Comparison of ENCODE assay signal across 10 cellular contexts in the genomic region with DNA sequence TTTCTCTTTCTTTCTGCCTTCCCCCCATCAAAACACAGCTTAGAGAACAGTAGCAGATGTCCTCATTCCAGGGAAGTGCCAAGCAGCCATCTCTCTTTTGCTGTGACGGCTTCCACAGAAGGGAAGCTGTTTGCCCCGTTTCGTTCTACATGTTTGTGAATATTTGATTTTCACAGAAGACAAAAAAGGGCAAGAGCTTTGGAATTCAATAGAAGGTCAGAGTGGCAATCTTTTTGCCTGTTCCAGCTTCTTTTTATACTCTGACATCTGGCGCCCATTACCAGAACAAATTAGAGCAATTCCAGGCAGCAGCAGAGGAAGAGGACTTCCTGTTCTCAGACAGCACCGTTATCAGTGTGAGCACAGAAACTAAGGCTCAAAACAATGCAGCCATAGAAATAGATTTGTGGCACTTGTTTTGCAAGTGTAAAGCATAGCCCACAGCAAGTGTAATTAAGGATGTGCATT.
DNase-seq lines count a peak whose midpoint lies in the region; ATAC-seq and TF ChIP-seq lines count a peak whose summit lies in the region.
"Had no signal": no experiment of that assay in that cellular context is flagged by ENCODE, and none has a peak within 500 bp of the region (broad histone marks: within the 10 kb centered on the region; RNA-seq: fewer than 3 reads in every experiment).

No MANE protein-coding gene starts in this region.

- TF ChIP-seq RAD21 in neural cell (conservative IDR thresholded peaks at IDR 0.05) = no peak

- H3K9me3 ChIP-seq in endodermal cell (ENCODE audit: control insufficient read depth, low read length) (peaks cover 38% of the 10 kb centered on the region), neural cell (ENCODE audit: low read length) (no peaks in the 10 kb centered on the region), OCI-LY7 (ENCODE audit: low read length) (no peaks in the 10 kb centered on the region), PC-3 (ENCODE audit: low read length) (0 out of 2 replicates have a peak, but pooled peaks cover 5% of the 10 kb centered on the region)

- TF ChIP-seq CTCF in Calu3 (IDR thresholded peaks at IDR 0.05; ENCODE audit: unreplicated experiment) (no peak), endodermal cell (conservative IDR thresholded peaks at IDR 0.05) (no peak), neural cell (IDR thresholded peaks at IDR 0.05; ENCODE audit: poor library complexity, severe bottlenecking) (no peak), OCI-LY7 (conservative IDR thresholded peaks at IDR 0.05; ENCODE audit: low read length) (no peak), PC-3 (conservative IDR thresholded peaks at IDR 0.05; ENCODE audit: low read depth, low read length) (no peak)

- H3K4me1 Mint-ChIP-seq in Calu3 (ENCODE audit: low read depth, unreplicated experiment) = peaks cover 10% of the 10 kb centered on the region
- H3K4me1 Mint-ChIP-seq in endodermal cell = peaks cover 9% of the 10 kb centered on the region
- H3K4me1 Mint-ChIP-seq: CD4-positive, CD25-positive, alpha-beta regulatory T cell had no signal

- H3K9me2 ChIP-seq in neural cell (ENCODE audit: insufficient read depth, low read length) (no peaks in the 10 kb centered on the region), OCI-LY7 (ENCODE audit: insufficient read depth, low read length) (no peaks in the 10 kb centered on the region), PC-3 (replicated peaks; ENCODE audit: low read length) (no peaks in the 10 kb centered on the region)

- TF ChIP-seq EP300 in neural cell (conservative IDR thresholded peaks at IDR 0.05; ENCODE audit: poor library complexity, severe bottlenecking) = no peak

- H3K4me1 ChIP-seq in endodermal cell (ENCODE audit: control insufficient read depth, insufficient read depth, low read length) (no peaks in the 10 kb centered on the region), OCI-LY7 (ENCODE audit: insufficient read depth, low read length, poor library complexity, severe bottlenecking) (no peaks in the 10 kb centered on the region), PC-3 (ENCODE audit: insufficient read depth, low read length) (no peaks in the 10 kb centered on the region)

- H3F3A ChIP-seq in neural cell (ENCODE audit: insufficient read depth, low read length, poor library complexity, severe bottlenecking) = no peaks in the 10 kb centered on the region
- H3F3A ChIP-seq in PC-3 (ENCODE audit: low read length, unreplicated experiment) = no peaks in the 10 kb centered on the region

- no peak overlapping the region for H3K4me3 ChIP-seq in endodermal cell (ENCODE audit: low read length)
- peak overlapping the region; percentile 28 for H3K4me3 ChIP-seq in neural cell (ENCODE audit: low read length)
- no peak overlapping the region for H3K4me3 ChIP-seq in OCI-LY7 (ENCODE audit: low read depth, low read length, poor library complexity, severe bottlenecking)
- H3K4me3 ChIP-seq in PC-3 (ENCODE audit: low read length) = no peak overlapping the region
- H3K4me3 ChIP-seq: ovary had no signal

- H3K4me2 ChIP-seq in neural cell (ENCODE audit: low read length) (no peak overlapping the region), OCI-LY7 (ENCODE audit: low read length) (no peak overlapping the region), PC-3 (ENCODE audit: low read length) (no peak overlapping the region)

- no peaks in the 10 kb centered on the region for H3K36me3 Mint-ChIP-seq in Calu3 (ENCODE audit: insufficient read depth, unreplicated experiment)
- H3K36me3 Mint-ChIP-seq in endodermal cell (ENCODE audit: low read depth) = peaks cover 7% of the 10 kb centered on the region
- H3K36me3 Mint-ChIP-seq: CD4-positive, CD25-positive, alpha-beta regulatory T cell had no signal

- WGBS in endodermal cell (ENCODE audit: insufficient coverage in 1 of 2, insufficient read length in 1 of 2), 2 experiments = 63 to 82% methylated on average over 2 to 5 of the region's 5 CpGs

- CTCF ChIA-PET in Calu3 (lab: Charles Lee) = no interaction called here
- CTCF ChIA-PET in OCI-LY7 (lab: Charles Lee; ENCODE audit: unreplicated experiment) = no interaction called here
- CTCF ChIA-PET in PC-3 (lab: Charles Lee) = no interaction called here

- H3K27me3 ChIP-seq in endodermal cell (ENCODE audit: control insufficient read depth, insufficient read depth, low read length, poor library complexity, severe bottlenecking) (no peaks in the 10 kb centered on the region), neural cell (ENCODE audit: insufficient read depth, low read depth, low read length) (no peaks in the 10 kb centered on the region), PC-3 (ENCODE audit: low read length) (no peaks in the 10 kb centered on the region)
- H3K27me3 ChIP-seq: ovary had no signal

- BruUV-seq in Calu3 (replicated peaks; lab: Mats Ljungman, UMichigan) (no TSS peak), OCI-LY7 (replicated peaks; lab: Mats Ljungman, UMichigan) (no TSS peak), PC-3 (replicated peaks; lab: Mats Ljungman, UMichigan) (no TSS peak)

- H2AFZ ChIP-seq in neural cell (ENCODE audit: low read depth, low read length) (no peak overlapping the region), OCI-LY7 (ENCODE audit: low read length) (no peak overlapping the region), PC-3 (ENCODE audit: low read length) (no peak overlapping the region)

- H3K27ac ChIP-seq in endodermal cell (ENCODE audit: low read depth, low read length) (peak overlapping the region; percentile 80), neural cell (ENCODE audit: low read length) (peak overlapping the region; percentile 15), OCI-LY7 (ENCODE audit: low read depth, low read length, poor library complexity, severe bottlenecking) (no peak overlapping the region), PC-3 (ENCODE audit: low read length) (no peak overlapping the region)
- H3K27ac ChIP-seq: ovary had no signal

- H3K36me3 ChIP-seq in endodermal cell (ENCODE audit: control insufficient read depth, insufficient read depth, low read length) (no peaks in the 10 kb centered on the region), neural cell (ENCODE audit: insufficient read depth, low read length) (no peaks in the 10 kb centered on the region), OCI-LY7 (ENCODE audit: insufficient read depth, low read length) (no peaks in the 10 kb centered on the region), PC-3 (ENCODE audit: low read depth, low read length) (no peaks in the 10 kb centered on the region)
- H3K36me3 ChIP-seq: ovary had no signal

- H3K9me3 Mint-ChIP-seq in Calu3 (ENCODE audit: low read depth, unreplicated experiment) (peaks cover 1% of the 10 kb centered on the region), endodermal cell (peaks cover 35% of the 10 kb centered on the region)

- H3K79me2 ChIP-seq in neural cell (replicated peaks; ENCODE audit: insufficient read depth, low read length) (no peaks in the 10 kb centered on the region), OCI-LY7 (ENCODE audit: insufficient read depth, low read depth, low read length) (no peaks in the 10 kb centered on the region), PC-3 (ENCODE audit: low read length) (no peaks in the 10 kb centered on the region)

- H3K4me3 Mint-ChIP-seq in Calu3 (ENCODE audit: low read depth, unreplicated experiment) (peak overlapping the region; percentile 54), endodermal cell (no peak overlapping the region)
- H3K4me3 Mint-ChIP-seq: CD4-positive, CD25-positive, alpha-beta regulatory T cell had no signal

- H3K9ac ChIP-seq in endodermal cell (ENCODE audit: extremely low read depth, low read length, poor library complexity, severe bottlenecking) (no peak overlapping the region), neural cell (ENCODE audit: low read length) (peak overlapping the region; percentile 18), PC-3 (ENCODE audit: low read length) (no peak overlapping the region)

- POLR2A ChIA-PET in OCI-LY7 (lab: Charles Lee) (no interaction called here), PC-3 (lab: Charles Lee; ENCODE audit: unreplicated experiment) (no interaction called here)

- H3K27me3 Mint-ChIP-seq in Calu3 (ENCODE audit: unreplicated experiment) = no peaks in the 10 kb centered on the region
- no peaks in the 10 kb centered on the region for H3K27me3 Mint-ChIP-seq in endodermal cell (ENCODE audit: insufficient read depth)
- H3K27me3 Mint-ChIP-seq: CD4-positive, CD25-positive, alpha-beta regulatory T cell had no signal

- ATAC-seq in PC-3 = no peak

- H4K20me1 ChIP-seq in neural cell (ENCODE audit: insufficient read depth) (no peaks in the 10 kb centered on the region), OCI-LY7 (ENCODE audit: insufficient read depth, low read length) (no peaks in the 10 kb centered on the region), PC-3 (ENCODE audit: low read length) (no peaks in the 10 kb centered on the region)

- no peak for DNase-seq in Calu3
- peak; percentile 60 for DNase-seq in SHP77 treated with DMSO at 0.1 percent for 48 hours (lab: John Stamatoyannopoulos, UW)
- no peak for DNase-seq in endodermal cell
- no peak for DNase-seq in OCI-LY7 (ENCODE audit: low spot score)
- no peak for DNase-seq in PC-3
- no peak for DNase-seq in activated CD4-positive, alpha-beta T cell treated with anti-CD3 and anti-CD28 coated beads, Interleukin-2, amount 50 U/mL, for 1 hour
- no peak for DNase-seq in NCI-H1105 treated with DMSO at 0.1 percent for 48 hours (lab: John Stamatoyannopoulos, UW)
- DNase-seq: CD4-positive, CD25-positive, alpha-beta regulatory T cell; ovary had no signal

- H3K27ac Mint-ChIP-seq in Calu3 (ENCODE audit: unreplicated experiment) (peak overlapping the region; percentile 52), endodermal cell (peak overlapping the region; percentile 29)
- H3K27ac Mint-ChIP-seq: CD4-positive, CD25-positive, alpha-beta regulatory T cell had no signal

- intact Hi-C loops in Calu3 (cut with micrococcal nuclease; ENCODE audit: unreplicated experiment) (no loop called here), OCI-LY7 (cut with micrococcal nuclease; ENCODE audit: unreplicated experiment) (no loop called here), PC-3 (cut with micrococcal nuclease) (no loop called here)

TF ChIP-seq in neural cell, 6 proteins besides CTCF, POLR2A, EP300 and RAD21 (continues in another document):
- no peak for TF ChIP-seq EZH2 (IDR thresholded peaks at IDR 0.05; ENCODE audit: borderline replicate concordance, insufficient read depth, low read length, poor library complexity, severe bottlenecking)
- TF ChIP-seq MXI1 (conservative IDR thresholded peaks at IDR 0.05; ENCODE audit: poor library complexity, severe bottlenecking) = no peak
- no peak for TF ChIP-seq SMC3 (conservative IDR thresholded peaks at IDR 0.05; ENCODE audit: poor library complexity)

Comparison
In these comparisons a context has a peak if more than half of its experiments do, and no peak if none do; other contexts are left out.
1. H3K27ac ChIP-seq: peak in endodermal cell (single experiment) and neural cell (single experiment); none in OCI-LY7 (single experiment) and PC-3 (single experiment).